ENCODE assay signal across 8 cellular contexts in the genomic region with DNA sequence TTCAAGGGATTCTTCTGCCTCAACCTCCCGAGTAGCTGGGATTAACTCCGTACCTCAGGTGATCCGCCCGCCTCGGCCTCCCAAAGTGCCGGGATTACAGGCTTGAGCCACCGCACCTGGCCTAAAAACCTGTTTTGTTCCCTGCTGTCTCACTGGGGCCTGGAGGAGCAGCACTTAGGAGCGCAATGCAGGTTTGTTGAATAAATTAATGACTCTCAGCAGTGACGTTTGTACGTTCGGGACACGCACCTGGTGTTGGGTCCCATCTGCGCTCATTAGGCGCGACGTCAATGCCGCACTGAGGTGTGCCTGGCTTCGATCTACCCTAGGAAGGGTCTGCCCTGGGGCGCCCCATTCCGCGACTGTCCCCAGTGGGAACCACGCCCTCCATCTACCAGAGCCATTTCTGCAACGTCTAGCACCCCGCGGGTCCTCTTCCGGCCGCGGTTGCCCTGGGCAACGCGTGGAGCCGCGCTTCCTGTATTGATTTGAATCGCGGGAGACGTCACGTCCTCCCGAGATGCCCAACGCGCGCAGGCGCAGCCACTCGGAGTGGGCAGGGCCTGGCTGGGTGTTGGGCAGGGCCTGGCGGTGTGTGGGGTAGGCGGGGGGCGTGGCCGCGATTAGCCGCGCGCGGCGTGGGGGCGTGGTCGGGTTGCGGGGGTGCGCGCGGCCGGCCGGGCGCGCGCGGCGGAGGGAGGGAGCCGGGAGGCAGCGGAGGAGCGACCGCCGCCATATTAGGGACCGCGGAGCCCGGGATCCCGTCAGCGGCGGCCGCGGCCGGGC. TPM values are rescaled to one million over a fixed set of nuclear protein-coding genes. Genes with fewer than 3 reads are reported as not detected.
DNase-seq lines count a peak whose midpoint lies in the region; ATAC-seq and TF ChIP-seq lines count a peak whose summit lies in the region.

TSS of gene FZR1 (plus strand) at position 714 of the 786 bp plus-strand sequence. CDS start 16,679 bp downstream, outside the sequence.

- peaks cover 16% of the 10 kb centered on the region for H3K36me3 Mint-ChIP-seq in activated CD4-positive, alpha-beta T cell treated with anti-CD3 and anti-CD28 coated beads, Interleukin-2, amount 10 ng/mL, durations not matched to agents 24 days and 14 days (ENCODE audit: low read depth)

- DNase-seq in BE2C (peak; percentile 99), GM19240 (ENCODE audit: insufficient read length, low spot score) (peak; percentile 96), NCI-H526 (lab: John Stamatoyannopoulos, UW) (peak; percentile 89 to 97), coronary artery (ENCODE audit: low spot score) (peak; percentile 100), left kidney (ENCODE audit: low read depth, low spot score) (peak; percentile 99)
- peak; percentile 100 for DNase-seq in activated CD4-positive, alpha-beta T cell treated with anti-CD3 and anti-CD28 coated beads, Interleukin-2, amount 10 ng/mL, durations not matched to agents 24 days and 14 days
- DNase-seq in stimulated activated CD4-positive, alpha-beta T cell treated with anti-CD3 and anti-CD28 coated beads, Interleukin-2, amount 100 ng/mL, for 24 hours: peak; percentile 99 to 100

- H3K4me1 Mint-ChIP-seq in activated CD4-positive, alpha-beta T cell treated with anti-CD3 and anti-CD28 coated beads, Interleukin-2, amount 10 ng/mL, durations not matched to agents 24 days and 14 days: peaks cover 32% of the 10 kb centered on the region

- H3K27me3 Mint-ChIP-seq in activated CD4-positive, alpha-beta T cell treated with anti-CD3 and anti-CD28 coated beads, Interleukin-2, amount 10 ng/mL, durations not matched to agents 24 days and 14 days: peaks cover under 1% of the 10 kb centered on the region

- H3K4me3 ChIP-seq in BE2C (ENCODE audit: low read depth, low read length): peak within 1 kb of the TSS; percentile 83
- H3K4me3 ChIP-seq in coronary artery: peak within 1 kb of the TSS; percentile 95

- peak; percentile 84 for ATAC-seq in HG03460 (IDR thresholded peaks at IDR 0.05; ENCODE audit: unreplicated experiment)

- intact Hi-C loops in activated CD4-positive, alpha-beta T cell treated with anti-CD3 and anti-CD28 coated beads, Interleukin-2, amount 10 ng/mL, durations not matched to agents 24 days and 14 days (cut with micrococcal nuclease): loop anchor here (1.0 kb wide), 1 partner anchor 122 kb away; no protein-coding TSS in a partner anchor

- peak within 1 kb of the TSS; percentile 91 for H3K27ac Mint-ChIP-seq in activated CD4-positive, alpha-beta T cell treated with anti-CD3 and anti-CD28 coated beads, Interleukin-2, amount 10 ng/mL, durations not matched to agents 24 days and 14 days

- H3K9me3 ChIP-seq in BE2C: no peaks in the 10 kb centered on the region

- H3K4me1 ChIP-seq in BE2C: no peaks in the 10 kb centered on the region; the same call in none of the 2 replicates

- H3K27me3 ChIP-seq in BE2C: no peaks in the 10 kb centered on the region

- H3K9me3 Mint-ChIP-seq in activated CD4-positive, alpha-beta T cell treated with anti-CD3 and anti-CD28 coated beads, Interleukin-2, amount 10 ng/mL, durations not matched to agents 24 days and 14 days: peaks cover 2% of the 10 kb centered on the region

- peak within 1 kb of the TSS; percentile 97 for H3K4me3 Mint-ChIP-seq in activated CD4-positive, alpha-beta T cell treated with anti-CD3 and anti-CD28 coated beads, Interleukin-2, amount 10 ng/mL, durations not matched to agents 24 days and 14 days

- peaks cover 11% of the 10 kb centered on the region; the same call in 1 of the 2 replicates for H3K36me3 ChIP-seq in BE2C

- TF ChIP-seq CTCF in BE2C (IDR thresholded peaks at IDR 0.05; ENCODE audit: low read depth, low read length) (no peak), coronary artery (IDR thresholded peaks at IDR 0.05) (no peak)

- peak within 1 kb of the TSS; percentile 84 to 90 for H3K27ac ChIP-seq in coronary artery

RNA-seq across cellular contexts. Expression of gene FZR1, which starts in this region (rescaled TPM):
- polyA plus RNA-seq in BE2C (2012; ENCODE audit: insufficient read depth, insufficient read length, low read depth): 79.6 TPM
- 37.3 and 38.7 TPM in 2 replicates for total RNA-seq in activated CD4-positive, alpha-beta T cell treated with anti-CD3 and anti-CD28 coated beads, Interleukin-2, amount 10 ng/mL, durations not matched to agents 24 days and 14 days

Comparison
In these comparisons a context has a peak if more than half of its experiments do, and no peak if none do; other contexts are left out.
1. Peak in every context shown above with its lines: DNase-seq, ATAC-seq, H3K4me3 ChIP-seq and H3K27ac ChIP-seq.